In genomic region chr20:24334830-24335229, GRCh38 we compare ENCODE assay signal across 16 cellular contexts.
A peak's percentile ranks its signal among the peaks of the same experiment; 100 is the strongest.
DNase-seq lines count a peak whose midpoint lies in the region; ATAC-seq, FAIRE-seq and TF ChIP-seq lines count a peak whose summit lies in the region.
"Had no signal": no experiment of that assay in that cellular context is flagged by ENCODE, and none has a peak within 500 bp of the region (broad histone marks: within the 10 kb centered on the region; RNA-seq: fewer than 3 reads in every experiment).

No MANE protein-coding gene starts in this region.

- no peak overlapping the region for H2BK20ac ChIP-seq in IMR-90 (ENCODE audit: low read depth, low read length)

- intact Hi-C loops in HepG2 (cut with micrococcal nuclease; ENCODE audit: unreplicated experiment), result no loop called here
- intact Hi-C loops in right lobe of liver (cut with DNase I), result no loop called here
- intact Hi-C loops in IMR-90 (cut with micrococcal nuclease), result no loop called here

- H4K8ac ChIP-seq in IMR-90 (ENCODE audit: low read depth in 2 of 2, low read length in 2 of 2), result no peak overlapping the region

- H3K9me1 ChIP-seq in IMR-90 (ENCODE audit: insufficient read depth, low read length), result no peaks in the 10 kb centered on the region; the same call in 1 of the 2 replicates

- TF ChIP-seq POLR2A in HepG2 (IDR thresholded peaks at IDR 0.05; ENCODE audit: insufficient read depth in 1 of 2, low read depth in 2 of 2, low read length in 2 of 2) (no peak), right lobe of liver (IDR thresholded peaks at IDR 0.05) (no peak), IMR-90 (IDR thresholded peaks at IDR 0.05; ENCODE audit: low read depth, low read length) (no peak)

- no peaks in the 10 kb centered on the region for H3K36me3 ChIP-seq in HepG2 (replicated peaks in 1 of 2; ENCODE audit: control insufficient read depth in 1 of 2, insufficient read depth in 2 of 2, low read length in 2 of 2)
- no peaks in the 10 kb centered on the region for H3K36me3 ChIP-seq in right lobe of liver
- no peaks in the 10 kb centered on the region for H3K36me3 ChIP-seq in IMR-90 (ENCODE audit: control insufficient read depth, insufficient read depth, low read length)
- H3K36me3 ChIP-seq: BE2C had no signal

- no peak overlapping the region for H3K14ac ChIP-seq in IMR-90 (replicated peaks; ENCODE audit: low read depth, low read length)

- no peaks in the 10 kb centered on the region for H3K79me2 ChIP-seq in HepG2 (ENCODE audit: insufficient read depth, low read length)

- H3K4me3 ChIP-seq in HepG2 (replicated peaks in 1 of 3; ENCODE audit: insufficient read depth in 1 of 3, low read depth in 2 of 3, low read length in 3 of 3), result no peak overlapping the region
- H3K4me3 ChIP-seq in right lobe of liver, result no peak overlapping the region
- H3K4me3 ChIP-seq in IMR-90 (ENCODE audit: insufficient read depth, low read depth, low read length), result no peak overlapping the region
- H3K4me3 ChIP-seq: GM23338, K562 had no signal

- in situ Hi-C loops in HepG2 (cut with HindIII; ENCODE audit: extremely low pct_ligation_motif_present, low pct_unique_long_range_greater_than_20kb) (no loop called here), IMR-90 (cut with MboI; ENCODE audit: low sequenced_read_pairs) (no loop called here)

- no peak overlapping the region for H3K4me2 ChIP-seq in HepG2 (ENCODE audit: low read depth, low read length)
- no peak overlapping the region for H3K4me2 ChIP-seq in IMR-90 (ENCODE audit: low read depth, low read length)
- H3K4me2 ChIP-seq: GM23338 had no signal

- no peaks in the 10 kb centered on the region for H3K79me1 ChIP-seq in IMR-90 (ENCODE audit: low read depth in 1 of 2, low read length in 2 of 2)

- no peak overlapping the region for H3K23ac ChIP-seq in IMR-90 (ENCODE audit: low read depth, low read length)

- H2AFZ ChIP-seq in HepG2 (ENCODE audit: low read length) (no peak overlapping the region), IMR-90 (replicated peaks; ENCODE audit: low read length, poor library complexity) (no peak overlapping the region)
- H2AFZ ChIP-seq: GM23338 had no signal

- peak; percentile 82 for FAIRE-seq in HepG2 (lab: Jason Lieb, UNC)
- FAIRE-seq: G401.6, K562 had no signal

- H2BK5ac ChIP-seq in IMR-90 (ENCODE audit: low read depth, low read length, poor library complexity, severe bottlenecking), result peak overlapping the region; percentile 96

- TF ChIP-seq RAD21 in HepG2 (CRISPR knock-in tag; IDR thresholded peaks at IDR 0.05), result no peak
- TF ChIP-seq RAD21 in IMR-90 (IDR thresholded peaks at IDR 0.05; ENCODE audit: low read length), result no peak

- H3K9me3 ChIP-seq in HepG2 (ENCODE audit: low read length) (no peaks in the 10 kb centered on the region), right lobe of liver (no peaks in the 10 kb centered on the region), IMR-90 (ENCODE audit: control insufficient read depth, insufficient read depth, low read length) (no peaks in the 10 kb centered on the region)
- H3K9me3 ChIP-seq: BE2C had no signal

- H2AK5ac ChIP-seq in IMR-90 (ENCODE audit: low read depth, low read length), result no peak overlapping the region

- POLR2A ChIA-PET in HepG2 (lab: Yijun Ruan, JAX), result no interaction called here
- POLR2A ChIA-PET in IMR-90 (lab: Charles Lee; ENCODE audit: unreplicated experiment), result no interaction called here

- H4K91ac ChIP-seq in IMR-90 (ENCODE audit: insufficient read depth, low read depth, low read length), result no peak overlapping the region

- H3K4me1 ChIP-seq in HepG2 (ENCODE audit: insufficient read depth, low read length), result no peaks in the 10 kb centered on the region
- H3K4me1 ChIP-seq in right lobe of liver, result no peaks in the 10 kb centered on the region
- H3K4me1 ChIP-seq in IMR-90 (ENCODE audit: control insufficient read depth, insufficient read depth, low read length), result no peaks in the 10 kb centered on the region
- H3K4me1 ChIP-seq: BE2C had no signal

- H3K4ac ChIP-seq in IMR-90 (ENCODE audit: low read depth, low read length), result no peak overlapping the region

- DNase-seq in HepG2 (ENCODE audit: low spot score), result no peak
- no peak for DNase-seq in right lobe of liver
- DNase-seq in IMR-90, result no peak
- DNase-seq in epithelial cell of prostate (ENCODE audit: low read depth, low spot score), result no peak
- DNase-seq in NCI-H345 (lab: John Stamatoyannopoulos, UW), result no peak
- no peak for DNase-seq in NCI-H146 treated with DMSO at 0.1 percent for 48 hours (lab: John Stamatoyannopoulos, UW; ENCODE audit: unreplicated experiment)
- DNase-seq: BE2C; CD4-positive, alpha-beta memory T cell; DMS79; H9 had no signal

- WGBS in HepG2 (ENCODE audit: low lambda C conversion rate), result 26% methylated on average over 2 of the region's 2 CpGs
- 90% methylated on average over 1 of the region's 2 CpGs for WGBS in right lobe of liver (ENCODE audit: insufficient coverage, low coverage, low lambda C conversion rate, missing lambda C conversion rate)
- WGBS in IMR-90 (ENCODE audit: extremely low coverage in 2 of 2, insufficient read length in 1 of 2), 2 experiments, result 58% methylated on average over 2 of the region's 2 CpGs; no CpG with 5 or more reads in 1 of the 2 experiments

- TF ChIP-seq EP300 in HepG2 (IDR thresholded peaks at IDR 0.05; ENCODE audit: low read depth in 2 of 2, low read length in 2 of 2) (no peak), HepG2 (CRISPR knock-in tag; IDR thresholded peaks at IDR 0.05; ENCODE audit: borderline replicate concordance) (no peak)

- H2BK120ac ChIP-seq in IMR-90 (ENCODE audit: low read depth, low read length), result no peak overlapping the region

- no peak overlapping the region for H3K56ac ChIP-seq in IMR-90 (ENCODE audit: extremely low read depth, insufficient read depth, low read length)

- H2BK15ac ChIP-seq in IMR-90 (ENCODE audit: low read depth, low read length), result no peak overlapping the region

- H3K27me3 ChIP-seq in HepG2 (ENCODE audit: control insufficient read depth in 1 of 2, insufficient read depth in 2 of 2, low read length in 2 of 2) (no peaks in the 10 kb centered on the region), right lobe of liver (no peaks in the 10 kb centered on the region), IMR-90 (ENCODE audit: control insufficient read depth, insufficient read depth, low read length) (no peaks in the 10 kb centered on the region)
- H3K27me3 ChIP-seq: BE2C had no signal

- no peak overlapping the region for H3K9ac ChIP-seq in HepG2 (ENCODE audit: insufficient read depth, low read depth, low read length)
- H3K9ac ChIP-seq in IMR-90 (ENCODE audit: low read depth, low read length), result no peak overlapping the region

- H3K27ac ChIP-seq in HepG2 (ENCODE audit: extremely low read length, insufficient read depth, low read length) (no peak overlapping the region), right lobe of liver (no peak overlapping the region), IMR-90 (ENCODE audit: insufficient read depth, low read length) (no peak overlapping the region), epithelial cell of prostate (peak overlapping the region; percentile 50)
- H3K27ac ChIP-seq: C4-2B had no signal

- no peaks in the 10 kb centered on the region for H4K20me1 ChIP-seq in HepG2 (ENCODE audit: insufficient read depth, low read length)
- H4K20me1 ChIP-seq in IMR-90 (ENCODE audit: insufficient read depth, low read length), result no peaks in the 10 kb centered on the region

- no peak overlapping the region for H4K5ac ChIP-seq in IMR-90 (ENCODE audit: low read depth, low read length)

- ATAC-seq in HepG2, result no peak
- ATAC-seq in right lobe of liver, result no peak
- ATAC-seq in IMR-90 (ENCODE audit: low read depth), result no peak
- no peak for ATAC-seq in SK-N-SH treated with all-trans-retinoic acid at 6 μM for 48 hours
- no peak for ATAC-seq in GM21381 (IDR thresholded peaks at IDR 0.05; ENCODE audit: unreplicated experiment)
- ATAC-seq: GM23338, K562 had no signal

- dilution Hi-C loops in IMR-90 (cut with HindIII; ENCODE audit: low sequenced_read_pairs, unreplicated experiment), result no loop called here

- no peak overlapping the region for H3K18ac ChIP-seq in IMR-90 (ENCODE audit: low read depth, low read length)

- CTCF ChIA-PET in HepG2 (lab: Yijun Ruan, JAX; ENCODE audit: low intra/inter-chr PET ratio, low total read pairs) (no interaction called here), IMR-90 (lab: Yijun Ruan, JAX) (no interaction called here)

- TF ChIP-seq CTCF in HepG2 (CRISPR knock-in tag; IDR thresholded peaks at IDR 0.05) (no peak), right lobe of liver (IDR thresholded peaks at IDR 0.05) (no peak), IMR-90 (conservative IDR thresholded peaks at IDR 0.05; ENCODE audit: low read depth, low read length) (no peak)

- no peak overlapping the region for H2AK9ac ChIP-seq in IMR-90 (replicated peaks; ENCODE audit: low read depth, low read length, poor library complexity)

- BruUV-seq in HepG2 (replicated peaks; lab: Mats Ljungman, UMichigan), result no TSS peak
- no TSS peak for BruUV-seq in IMR-90 (replicated peaks; lab: Mats Ljungman, UMichigan)

TF ChIP-seq in HepG2, 621 proteins besides CTCF, POLR2A, EP300 and RAD21 (continues in another document):
- TF ChIP-seq NBN (conservative IDR thresholded peaks at IDR 0.05), result 0 out of 2 replicates have a peak, but pooled peaks have one; percentile 18
- no peak for TF ChIP-seq ZNF605 (CRISPR knock-in tag; IDR thresholded peaks at IDR 0.05)
- TF ChIP-seq FOXA1 (IDR thresholded peaks at IDR 0.05), result peak; percentile 45
- TF ChIP-seq FOXA1 (CRISPR knock-in tag; IDR thresholded peaks at IDR 0.05), result no peak
- TF ChIP-seq FOXP1 (IDR thresholded peaks at IDR 0.05), result 0 out of 2 replicates have a peak, but pooled peaks have one; percentile 27
- TF ChIP-seq FOXP1 (CRISPR knock-in tag; IDR thresholded peaks at IDR 0.05), result no peak
- TF ChIP-seq ZNF557 (CRISPR knock-in tag; IDR thresholded peaks at IDR 0.05), result no peak

TF ChIP-seq in IMR-90, 13 proteins besides CTCF, POLR2A, EP300 and RAD21 (continues in another document):
- TF ChIP-seq BHLHE40 (IDR thresholded peaks at IDR 0.05; ENCODE audit: low read depth, low read length) (no peak), RCOR1 (IDR thresholded peaks at IDR 0.05; ENCODE audit: insufficient replicate concordance, low read length) (no peak), CHD1 (IDR thresholded peaks at IDR 0.05; ENCODE audit: low read depth, low read length) (no peak), MAZ (IDR thresholded peaks at IDR 0.05; ENCODE audit: borderline replicate concordance, low read depth, low read length) (no peak), RFX5 (IDR thresholded peaks at IDR 0.05; ENCODE audit: low read depth, low read length) (no peak)
